Comparison of ENCODE assay signal across 8 cellular contexts in the genomic region with DNA sequence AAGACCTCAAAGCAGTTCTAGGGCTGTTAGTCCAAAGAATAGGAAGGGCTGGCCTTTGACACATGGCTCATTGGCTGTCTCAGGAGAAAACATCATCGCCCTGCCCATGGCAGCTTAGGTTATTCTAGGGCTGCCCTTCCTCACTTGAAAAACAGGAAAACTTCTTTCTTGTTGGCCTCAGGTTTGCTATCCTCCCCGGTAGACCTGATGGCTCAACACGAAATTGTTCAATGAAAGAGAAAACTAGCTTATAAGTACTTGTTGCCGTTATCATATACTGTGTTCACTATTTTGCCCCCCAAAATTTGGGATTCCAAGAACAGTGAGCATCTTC. TPM values are rescaled to one million over a fixed set of nuclear protein-coding genes. Genes with fewer than 3 reads are reported as not detected.
A peak's percentile ranks its signal among the peaks of the same experiment; 100 is the strongest.
DNase-seq lines count a peak whose midpoint lies in the region; ATAC-seq and TF ChIP-seq lines count a peak whose summit lies in the region.

No MANE protein-coding gene starts in this region.

- CTCF ChIA-PET in activated CD8-positive, alpha-beta memory T cell treated with anti-CD3 and anti-CD28 coated beads, Interleukin-2, amount 10 ng/mL, durations not matched to agents 7 days and 5 days (lab: Charles Lee) = no interaction called here

- no peak for DNase-seq in activated CD8-positive, alpha-beta memory T cell treated with anti-CD3 and anti-CD28 coated beads, Interleukin-2, amount 10 ng/mL, durations not matched to agents 7 days and 5 days
- DNase-seq in activated CD8-positive, alpha-beta memory T cell treated with anti-CD3 and anti-CD28 coated beads, Interleukin-2, amount 50 U/mL, for 48 hours = no peak
- DNase-seq in body of pancreas (no peak), right lobe of liver (no peak), tibial nerve (ENCODE audit: low spot score in 2 of 2) (no peak), SW480 (ENCODE audit: low spot score) (no peak), NCI-H1930 (lab: John Stamatoyannopoulos, UW) (no peak)

- H3K27ac ChIP-seq in body of pancreas (peak overlapping the region; percentile 88 to 99 (median 98)), right lobe of liver (peak overlapping the region; percentile 97 to 99 (median 98)), tibial nerve (peak overlapping the region; percentile 95 to 98 (median 98))

- peak overlapping the region; percentile 97 for H3K27ac Mint-ChIP-seq in activated CD8-positive, alpha-beta memory T cell treated with anti-CD3 and anti-CD28 coated beads, Interleukin-2, amount 10 ng/mL, durations not matched to agents 7 days and 5 days

- TF ChIP-seq CTCF in body of pancreas (IDR thresholded peaks at IDR 0.05) (no peak), right lobe of liver (IDR thresholded peaks at IDR 0.05) (no peak), tibial nerve (IDR thresholded peaks at IDR 0.05) (peak in 1 of 5 experiments; percentile 4)

- ATAC-seq in activated CD8-positive, alpha-beta memory T cell treated with anti-CD3 and anti-CD28 coated beads, Interleukin-2, amount 10 ng/mL, durations not matched to agents 7 days and 5 days = no peak
- ATAC-seq in body of pancreas (no peak), right lobe of liver (peak in 2 of 4 donors; percentile 25 to 33), HG03521 (IDR thresholded peaks at IDR 0.05; ENCODE audit: unreplicated experiment) (no peak)

- 12 to 16% methylated on average over 4 of the region's 4 CpGs for WGBS in body of pancreas, 2 donors
- WGBS in right lobe of liver (ENCODE audit: insufficient coverage, low coverage, low lambda C conversion rate, missing lambda C conversion rate) = 19% methylated on average over 3 of the region's 4 CpGs
- WGBS in tibial nerve, 2 donors = 19 to 29% methylated on average over 4 of the region's 4 CpGs

- H3K4me3 ChIP-seq in body of pancreas (peak overlapping the region; percentile 2 to 24), right lobe of liver (peak overlapping the region; percentile 68 to 86 (median 81)), tibial nerve (peak overlapping the region; percentile 34 to 95 (median 70))

- H3K4me3 Mint-ChIP-seq in activated CD8-positive, alpha-beta memory T cell treated with anti-CD3 and anti-CD28 coated beads, Interleukin-2, amount 10 ng/mL, durations not matched to agents 7 days and 5 days = peak overlapping the region; percentile 99

- no peaks in the 10 kb centered on the region for H3K27me3 ChIP-seq in body of pancreas
- H3K27me3 ChIP-seq in right lobe of liver = no peaks in the 10 kb centered on the region
- no peaks in the 10 kb centered on the region for H3K27me3 ChIP-seq in tibial nerve

- H3K36me3 Mint-ChIP-seq in activated CD8-positive, alpha-beta memory T cell treated with anti-CD3 and anti-CD28 coated beads, Interleukin-2, amount 10 ng/mL, durations not matched to agents 7 days and 5 days = peaks cover 19% of the 10 kb centered on the region

- H3K4me1 Mint-ChIP-seq in activated CD8-positive, alpha-beta memory T cell treated with anti-CD3 and anti-CD28 coated beads, Interleukin-2, amount 10 ng/mL, durations not matched to agents 7 days and 5 days = peaks cover 27% of the 10 kb centered on the region

- H3K9me3 ChIP-seq in body of pancreas (no peaks in the 10 kb centered on the region), right lobe of liver (no peaks in the 10 kb centered on the region), tibial nerve (no peaks in the 10 kb centered on the region)

- no peaks in the 10 kb centered on the region for H3K36me3 ChIP-seq in body of pancreas (replicated peaks in 1 of 2; ENCODE audit: insufficient read depth in 1 of 2, low read depth in 2 of 2)
- H3K36me3 ChIP-seq in right lobe of liver = peaks cover 0 to 5% (median 0%) of the 10 kb centered on the region in 4 donors
- H3K36me3 ChIP-seq in tibial nerve = peaks cover 0 to 4% (median 0%) of the 10 kb centered on the region in 3 donors

- peaks cover 3% of the 10 kb centered on the region for H3K27me3 Mint-ChIP-seq in activated CD8-positive, alpha-beta memory T cell treated with anti-CD3 and anti-CD28 coated beads, Interleukin-2, amount 10 ng/mL, durations not matched to agents 7 days and 5 days

- H3K4me1 ChIP-seq in body of pancreas = peaks cover 23% of the 10 kb centered on the region
- H3K4me1 ChIP-seq in right lobe of liver = peaks cover 0 to 16% (median 5%) of the 10 kb centered on the region in 4 donors
- peaks cover 0 to 37% (median 20%) of the 10 kb centered on the region in 4 donors for H3K4me1 ChIP-seq in tibial nerve

- TF ChIP-seq EP300 in tibial nerve (IDR thresholded peaks at IDR 0.05) = no peak

- TF ChIP-seq POLR2A in body of pancreas (IDR thresholded peaks at IDR 0.05) = no peak
- TF ChIP-seq POLR2A in right lobe of liver (IDR thresholded peaks at IDR 0.05) = no peak
- no peak for TF ChIP-seq POLR2A in tibial nerve (IDR thresholded peaks at IDR 0.05)

- no peaks in the 10 kb centered on the region for H3K9me3 Mint-ChIP-seq in activated CD8-positive, alpha-beta memory T cell treated with anti-CD3 and anti-CD28 coated beads, Interleukin-2, amount 10 ng/mL, durations not matched to agents 7 days and 5 days (ENCODE audit: low read depth)

- intact Hi-C loops in body of pancreas (cut with DNase I) (no loop called here), right lobe of liver (cut with DNase I) (no loop called here)

RNA-seq across cellular contexts. Expression of a gene that starts 0.6 kb away (rescaled TPM):
- total RNA-seq in activated CD8-positive, alpha-beta memory T cell treated with anti-CD3 and anti-CD28 coated beads, Interleukin-2, amount 10 ng/mL, durations not matched to agents 7 days and 5 days = 100 to 1,000 TPM; 128 to 132 TPM
- 10 to 100 TPM; 56.0 to 95.3 TPM for total RNA-seq in body of pancreas
- 10 to 100 TPM; 27.7 to 39.4 (median 30.2) TPM for total RNA-seq in right lobe of liver
- total RNA-seq in tibial nerve = 100 to 1,000 TPM in 3 of 4 donors, 10 to 100 TPM in 1; 87.9 to 126 (median 115) TPM

RNA-seq across cellular contexts. Expression of a gene that starts 53.4 kb away (rescaled TPM):
- 10 to 100 TPM; 39.7 to 39.8 TPM for total RNA-seq in activated CD8-positive, alpha-beta memory T cell treated with anti-CD3 and anti-CD28 coated beads, Interleukin-2, amount 10 ng/mL, durations not matched to agents 7 days and 5 days
- 10 to 100 TPM in 1 of 2 donors, 1 to 10 TPM in 1; 6.9 to 22.8 TPM for total RNA-seq in body of pancreas
- total RNA-seq in right lobe of liver = 10 to 100 TPM in 4 of 6 experiments, 1 to 10 TPM in 2; 7.3 to 19.1 (median 13.4) TPM
- total RNA-seq in tibial nerve = 10 to 100 TPM; 18.8 to 30.3 (median 20.6) TPM

Comparison
In these comparisons a context has a peak if more than half of its experiments do, and no peak if none do; other contexts are left out.
1. H3K4me3 ChIP-seq: peak in every context shown above with its lines; median percentile 81 in right lobe of liver; 70 in tibial nerve; 13 in body of pancreas.